In the genomic region with DNA sequence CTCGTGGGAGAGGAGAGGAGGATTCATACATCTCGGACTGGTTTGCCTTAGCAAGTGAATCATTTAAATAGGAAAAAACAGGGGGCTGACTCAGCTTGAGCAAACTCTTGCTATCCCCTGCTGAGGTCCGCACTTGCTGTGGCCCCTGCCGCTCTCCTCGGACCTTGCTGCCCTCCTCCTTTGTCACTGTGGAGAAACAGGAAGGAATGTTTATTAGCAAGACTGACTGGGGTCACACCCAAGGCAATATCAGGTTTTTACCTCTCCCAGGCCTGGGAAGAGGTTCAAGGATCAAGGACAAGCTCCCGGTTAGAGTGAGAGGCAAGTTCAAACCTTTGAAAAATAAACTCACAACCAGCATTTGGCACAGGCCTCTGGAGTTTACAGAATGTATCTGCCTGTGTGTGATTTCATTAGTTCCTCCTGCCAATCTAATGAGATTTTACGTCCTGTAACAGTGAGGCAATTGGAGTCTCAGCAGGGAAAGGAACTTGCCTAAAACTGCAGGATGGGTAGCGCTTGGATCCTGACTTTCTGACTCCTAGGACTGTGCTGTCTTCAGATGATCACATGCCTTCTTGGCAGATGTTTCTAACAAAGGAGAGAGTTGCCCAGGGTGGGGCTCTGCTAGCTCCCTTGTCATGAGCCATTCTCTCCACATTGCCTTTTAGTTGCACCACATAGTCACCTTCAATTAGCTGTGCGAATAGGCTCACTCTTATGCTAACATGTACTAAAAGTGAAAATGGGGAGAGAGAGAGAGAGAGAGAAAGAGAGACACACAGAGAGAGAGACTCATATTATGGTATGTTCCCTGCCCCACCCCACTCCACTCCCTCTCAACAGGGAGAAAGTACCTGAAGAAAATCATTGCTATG, we compare ENCODE assay signal across 8 cellular contexts.
DNase-seq lines count a peak whose midpoint lies in the region; ATAC-seq and TF ChIP-seq lines count a peak whose summit lies in the region.
"Had no signal": no experiment of that assay in that cellular context is flagged by ENCODE, and none has a peak within 500 bp of the region (broad histone marks: within the 10 kb centered on the region; RNA-seq: fewer than 3 reads in every experiment).

No MANE protein-coding gene starts in this region.

- H3K4me1 ChIP-seq in lower lobe of right lung (peaks cover 23% of the 10 kb centered on the region), suprapubic skin (peaks cover 21% of the 10 kb centered on the region), ascending aorta (no peaks in the 10 kb centered on the region)

- H3K4me3 ChIP-seq in lower lobe of right lung (no peak overlapping the region), suprapubic skin (no peak overlapping the region), ascending aorta (no peak overlapping the region)

- no peak for TF ChIP-seq POLR2A in suprapubic skin (IDR thresholded peaks at IDR 0.05)

- H3K36me3 ChIP-seq in lower lobe of right lung (no peaks in the 10 kb centered on the region), suprapubic skin (no peaks in the 10 kb centered on the region), ascending aorta (no peaks in the 10 kb centered on the region)

- H3K9me3 ChIP-seq in lower lobe of right lung (no peaks in the 10 kb centered on the region), suprapubic skin (no peaks in the 10 kb centered on the region), ascending aorta (no peaks in the 10 kb centered on the region)

- DNase-seq in NCI-H69 (lab: John Stamatoyannopoulos, UW) (peak; percentile 56), dedifferentiated amniotic fluid mesenchymal stem cell (ENCODE audit: extremely low spot score) (peak; percentile 42), lower lobe of right lung (peak; percentile 51), suprapubic skin (ENCODE audit: low spot score in 2 of 2) (peak in 1 of 2 donors; percentile 63), superior temporal gyrus (ENCODE audit: extremely low spot score) (no peak), ascending aorta (ENCODE audit: low spot score in 2 of 2) (no peak), foreskin melanocyte (no peak)

- TF ChIP-seq EP300 in suprapubic skin (IDR thresholded peaks at IDR 0.05), result no peak

- intact Hi-C loops in lower lobe of right lung (cut with DNase I) (no loop called here), ascending aorta (cut with DNase I) (no loop called here)

- peak; percentile 88 to 93 for ATAC-seq in lower lobe of right lung

- H3K27ac ChIP-seq in lower lobe of right lung (peak overlapping the region; percentile 69), suprapubic skin (peak overlapping the region; percentile 76), ascending aorta (no peak overlapping the region)
- H3K27ac ChIP-seq: VCaP had no signal

- TF ChIP-seq CTCF in lower lobe of right lung (IDR thresholded peaks at IDR 0.05) (no peak), suprapubic skin (IDR thresholded peaks at IDR 0.05) (no peak), ascending aorta (IDR thresholded peaks at IDR 0.05) (no peak)

- H3K27me3 ChIP-seq in lower lobe of right lung (ENCODE audit: low read depth) (no peaks in the 10 kb centered on the region), suprapubic skin (no peaks in the 10 kb centered on the region), ascending aorta (no peaks in the 10 kb centered on the region)

- WGBS in suprapubic skin, result 42% methylated on average over 9 of the region's 9 CpGs

Comparison
In these comparisons a context has a peak if more than half of its experiments do, and no peak if none do; other contexts are left out.
1. DNase-seq: peak in NCI-H69 (single experiment), dedifferentiated amniotic fluid mesenchymal stem cell (single experiment) and lower lobe of right lung (single experiment); none in superior temporal gyrus (single experiment), ascending aorta (0 of 2) and foreskin melanocyte (single experiment).
2. H3K27ac ChIP-seq: peak in lower lobe of right lung (single experiment) and suprapubic skin (single experiment); none in ascending aorta (0 of 2).